Comparison of ENCODE assay signal across 2 cellular contexts in genomic region chr1:200275415-200275814, GRCh38.
TF ChIP-seq lines count a peak whose summit lies in the region.

No MANE protein-coding gene starts in this region.

TF ChIP-seq in IMR-90, 13 proteins besides CTCF, POLR2A, EP300 and RAD21:
- TF ChIP-seq USF2 (IDR thresholded peaks at IDR 0.05; ENCODE audit: low read depth, low read length): no peak
- TF ChIP-seq MAFK (IDR thresholded peaks at IDR 0.05; ENCODE audit: low read depth, low read length): no peak
- no peak for TF ChIP-seq RFX5 (IDR thresholded peaks at IDR 0.05; ENCODE audit: low read depth, low read length)
- TF ChIP-seq MAZ (IDR thresholded peaks at IDR 0.05; ENCODE audit: borderline replicate concordance, low read depth, low read length): no peak
- no peak for TF ChIP-seq ELK1 (IDR thresholded peaks at IDR 0.05; ENCODE audit: borderline replicate concordance, low read depth, low read length)
- TF ChIP-seq CHD1 (IDR thresholded peaks at IDR 0.05; ENCODE audit: low read depth, low read length): no peak
- TF ChIP-seq CEBPB (IDR thresholded peaks at IDR 0.05; ENCODE audit: low read depth, low read length): no peak
- no peak for TF ChIP-seq RCOR1 (IDR thresholded peaks at IDR 0.05; ENCODE audit: insufficient replicate concordance, low read length)
- TF ChIP-seq MXI1 (IDR thresholded peaks at IDR 0.05; ENCODE audit: borderline replicate concordance, low read depth, low read length): no peak
- no peak for TF ChIP-seq NFE2L2 (IDR thresholded peaks at IDR 0.05; ENCODE audit: low read depth, low read length)
- no peak for TF ChIP-seq SMC3 (IDR thresholded peaks at IDR 0.05; ENCODE audit: low read depth, low read length)
- TF ChIP-seq FOS (IDR thresholded peaks at IDR 0.05; ENCODE audit: low read depth, low read length): no peak
- TF ChIP-seq BHLHE40 (IDR thresholded peaks at IDR 0.05; ENCODE audit: low read depth, low read length): no peak
TF ChIP-seq in IMR-90: peak in this region for 0.

TF ChIP-seq in GM12891, 5 proteins besides CTCF, POLR2A, EP300 and RAD21:
- TF ChIP-seq PAX5 (IDR thresholded peaks at IDR 0.05; ENCODE audit: insufficient read depth, low read length, severe bottlenecking) (no peak), POU2F2 (IDR thresholded peaks at IDR 0.05; ENCODE audit: low read depth, low read length) (no peak), SPI1 (IDR thresholded peaks at IDR 0.05; ENCODE audit: low read depth, low read length) (no peak), POLR2AphosphoS5 (IDR thresholded peaks at IDR 0.05; ENCODE audit: low read depth, low read length) (no peak), TAF1 (IDR thresholded peaks at IDR 0.05; ENCODE audit: low read depth, low read length) (no peak)
